1 cellular context compared by ENCODE assay signal in the genomic region with DNA sequence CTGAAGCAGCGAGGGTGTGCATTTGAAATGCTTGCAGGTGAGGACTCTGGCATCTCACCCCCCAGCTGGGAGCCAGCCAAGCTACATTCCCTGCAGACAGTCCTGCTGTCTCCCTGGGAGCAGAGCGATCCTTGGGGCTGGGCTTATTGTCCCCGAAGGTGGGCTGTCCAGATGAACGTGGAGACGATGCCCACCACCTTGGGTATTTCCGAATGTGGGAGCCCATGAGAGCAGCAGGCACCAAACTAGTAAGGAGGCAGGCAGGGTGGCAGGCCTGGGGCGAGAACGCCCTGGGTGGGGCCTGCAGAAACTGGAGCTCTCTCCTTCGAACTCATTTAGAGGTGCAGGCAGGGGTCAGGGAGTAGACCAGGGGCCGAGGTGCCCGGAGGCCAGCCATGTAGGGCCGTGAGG.
TF ChIP-seq lines count a peak whose summit lies in the region.

No MANE protein-coding gene starts in this region.

TF ChIP-seq in WTC11, 78 proteins besides CTCF, POLR2A, EP300 and RAD21:
- no peak for TF ChIP-seq NR1H2 (CRISPR knock-in tag; IDR thresholded peaks at IDR 0.05)
